In genomic region chr12:21456291-21456780, GRCh38 we compare ENCODE assay signal across 11 cellular contexts. TPM values are rescaled to one million over a fixed set of nuclear protein-coding genes. Genes with fewer than 3 reads are reported as not detected.
DNase-seq lines count a peak whose midpoint lies in the region; ATAC-seq lines count a peak whose summit lies in the region.
"Had no signal": no experiment of that assay in that cellular context is flagged by ENCODE, and none has a peak within 500 bp of the region (broad histone marks: within the 10 kb centered on the region; RNA-seq: fewer than 3 reads in every experiment).

No MANE protein-coding gene starts in this region.

- no peaks in the 10 kb centered on the region for H3K27me3 Mint-ChIP-seq in immature natural killer cell (ENCODE audit: low read depth in 3 of 3)

- no peaks in the 10 kb centered on the region for H3K9me3 Mint-ChIP-seq in immature natural killer cell

- H3K27ac Mint-ChIP-seq in immature natural killer cell = peak overlapping the region; percentile 82 to 97 (median 86)

- no peak for ATAC-seq in GM18873 (IDR thresholded peaks at IDR 0.05; ENCODE audit: low FRiP score, unreplicated experiment)

- H3K4me3 Mint-ChIP-seq in immature natural killer cell = peak overlapping the region; percentile 61 to 76 (median 70)

- H3K36me3 Mint-ChIP-seq in immature natural killer cell = peaks cover 19 to 30% (median 21%) of the 10 kb centered on the region in 3 donors

- DNase-seq in activated naive CD4-positive, alpha-beta T cell treated with Interleukin-2 at 50 U/mL for 16 hours = peak; percentile 49
- DNase-seq in activated naive CD4-positive, alpha-beta T cell (lab: John Stamatoyannopoulos, UW) = no peak
- DNase-seq in activated T-cell treated with anti-CD3 and anti-CD28 coated beads for 4 hours = peak; percentile 34
- DNase-seq in immature natural killer cell = peak; percentile 25 to 62 (median 60)
- DNase-seq in stromal cell of bone marrow (ENCODE audit: low read depth) = peak; percentile 45
- no peak for DNase-seq in AG20443 (ENCODE audit: low spot score)
- no peak for DNase-seq in DMS79 treated with DMSO at 0.1 percent for 48 hours (lab: John Stamatoyannopoulos, UW)
- DNase-seq: NCI-H2029 treated with DMSO at 0.1 percent for 48 hours, spleen, upper lobe of left lung had no signal

- peaks cover 29 to 42% of the 10 kb centered on the region in 2 donors for H3K4me1 Mint-ChIP-seq in immature natural killer cell

RNA-seq across cellular contexts. Expression of gene PYROXD1, which starts 18.9 kb away (rescaled TPM):
- 10 to 100 TPM; 19.3 to 28.1 (median 23.9) TPM for polyA plus RNA-seq in immature natural killer cell

RNA-seq across cellular contexts. Expression of gene RECQL, which starts 45.1 kb away (rescaled TPM):
- polyA plus RNA-seq in immature natural killer cell = 100 to 1,000 TPM in 1 of 3 donors, 10 to 100 TPM in 2; 73.7 to 101 (median 82.3) TPM

RNA-seq across cellular contexts. Expression of gene GOLT1B, which starts 45.3 kb away (rescaled TPM):
- 10 to 100 TPM; 15.9 to 37.7 (median 28.9) TPM for polyA plus RNA-seq in immature natural killer cell

Comparison
In these comparisons a context has a peak if more than half of its experiments do, and no peak if none do; other contexts are left out.
1. DNase-seq: peak in activated naive CD4-positive, alpha-beta T cell treated with Interleukin-2 at 50 U/mL for 16 hours (single experiment), activated T-cell treated with anti-CD3 and anti-CD28 coated beads for 4 hours (single experiment), immature natural killer cell (3 of 3) and stromal cell of bone marrow (single experiment); none in activated naive CD4-positive, alpha-beta T cell (0 of 4), AG20443 (single experiment) and DMS79 treated with DMSO at 0.1 percent for 48 hours (single experiment).